ENCODE assay signal across 14 cellular contexts in the genomic region with DNA sequence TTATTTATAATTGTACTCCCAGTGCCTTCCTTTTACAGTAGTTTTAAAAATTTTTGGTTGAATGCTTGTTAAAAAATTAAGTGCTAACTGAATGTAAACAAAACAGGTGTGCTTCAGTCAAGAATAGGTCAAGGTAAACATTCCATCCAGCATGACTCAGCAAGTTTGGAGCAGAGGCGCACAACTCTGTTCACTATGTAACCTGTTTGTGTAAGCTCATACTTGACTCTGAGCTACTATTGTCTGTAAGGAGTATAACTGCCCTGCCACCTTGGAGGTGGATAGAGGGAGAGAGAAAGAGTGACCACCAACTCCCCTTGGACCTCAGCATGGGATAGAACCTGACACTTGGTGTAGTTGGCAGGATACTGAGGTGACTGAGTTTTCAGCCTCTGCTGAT.
DNase-seq lines count a peak whose midpoint lies in the region; ATAC-seq, FAIRE-seq and TF ChIP-seq lines count a peak whose summit lies in the region.
"Had no signal": no experiment of that assay in that cellular context is flagged by ENCODE, and none has a peak within 500 bp of the region (broad histone marks: within the 10 kb centered on the region; RNA-seq: fewer than 3 reads in every experiment).

No MANE protein-coding gene starts in this region.

- H3K4me1 Mint-ChIP-seq in activated CD8-positive, alpha-beta T cell treated with anti-CD3 and anti-CD28 coated beads for 36 hours (ENCODE audit: low read depth): no peaks in the 10 kb centered on the region

- 0 out of 2 replicates have a peak overlapping the region, but pooled peaks have one; percentile 56 for H3K4me2 ChIP-seq in MM.1S (ENCODE audit: low read depth, low read length)

- POLR2A ChIA-PET in activated CD8-positive, alpha-beta T cell treated with anti-CD3 and anti-CD28 coated beads for 36 hours (lab: Charles Lee): no interaction called here

- peak; percentile 54 for ATAC-seq in lung (ENCODE audit: insufficient read depth, low FRiP score)
- ATAC-seq in GM21723 (IDR thresholded peaks at IDR 0.05; ENCODE audit: unreplicated experiment): no peak
- no peak for ATAC-seq in HG02970 (IDR thresholded peaks at IDR 0.05; ENCODE audit: low FRiP score, unreplicated experiment)
- ATAC-seq in activated CD8-positive, alpha-beta T cell treated with anti-CD3 and anti-CD28 coated beads for 36 hours: no peak

- H3K4me3 ChIP-seq in MM.1S (ENCODE audit: low read length) (no peak overlapping the region), bronchial epithelial cell (ENCODE audit: low read depth, low read length) (no peak overlapping the region), lung (no peak overlapping the region)
- H3K4me3 ChIP-seq: HAP-1 had no signal

- 83 to 91% methylated on average over 1 of the region's 1 CpG for WGBS in lung, 2 donors

- FAIRE-seq in bronchial epithelial cell (lab: Jason Lieb, UNC): no peak
- FAIRE-seq: D721Med had no signal

- H3K27me3 ChIP-seq in MM.1S (replicated peaks; ENCODE audit: insufficient read depth, low read length): no peaks in the 10 kb centered on the region
- no peaks in the 10 kb centered on the region for H3K27me3 ChIP-seq in bronchial epithelial cell (ENCODE audit: control insufficient read depth, insufficient read depth, low read length)
- no peaks in the 10 kb centered on the region for H3K27me3 ChIP-seq in lung (ENCODE audit: control insufficient read depth, insufficient read depth)

- H3K36me3 Mint-ChIP-seq in activated CD8-positive, alpha-beta T cell treated with anti-CD3 and anti-CD28 coated beads for 36 hours (ENCODE audit: low read depth): no peaks in the 10 kb centered on the region

- H2AFZ ChIP-seq in MM.1S (ENCODE audit: low read length): peak overlapping the region; percentile 64; the same call in 1 of the 2 replicates

- H3K79me2 ChIP-seq in MM.1S (ENCODE audit: low read length): no peaks in the 10 kb centered on the region

- H3K4me3 Mint-ChIP-seq in activated CD8-positive, alpha-beta T cell treated with anti-CD3 and anti-CD28 coated beads for 36 hours: no peak overlapping the region

- intact Hi-C loops in activated CD8-positive, alpha-beta T cell treated with anti-CD3 and anti-CD28 coated beads for 36 hours (cut with micrococcal nuclease): no loop called here

- H3K9me3 Mint-ChIP-seq in activated CD8-positive, alpha-beta T cell treated with anti-CD3 and anti-CD28 coated beads for 36 hours: peaks cover 11% of the 10 kb centered on the region

- peaks cover 12% of the 10 kb centered on the region; the same call in 1 of the 2 replicates for H3K4me1 ChIP-seq in MM.1S (ENCODE audit: low read length)
- no peaks in the 10 kb centered on the region for H3K4me1 ChIP-seq in lung (ENCODE audit: control insufficient read depth in 2 of 2, insufficient read depth in 2 of 2, low read length in 2 of 2)
- H3K4me1 ChIP-seq: HAP-1 had no signal

- peaks cover 11% of the 10 kb centered on the region; the same call in 1 of the 2 replicates for H3F3A ChIP-seq in MM.1S (ENCODE audit: insufficient read depth, low read length)

- in situ Hi-C loops in Caki2 (cut with HindIII; ENCODE audit: low pct_unique_long_range_greater_than_20kb, low sequenced_read_pairs): no loop called here

- DNase-seq in Caki2 (ENCODE audit: low read depth) (peak; percentile 1), MM.1S (no peak), bronchial epithelial cell (ENCODE audit: low read depth) (peak; percentile 29), lung (ENCODE audit: low spot score) (no peak), retina (no peak)
- DNase-seq in activated CD8-positive, alpha-beta T cell treated with anti-CD3 and anti-CD28 coated beads for 36 hours: no peak
- DNase-seq: AML-193, NCI-H1092, NCI-H1694 treated with DMSO at 0.1 percent for 48 hours, NCI-H446 had no signal

- CTCF ChIA-PET in activated CD8-positive, alpha-beta T cell treated with anti-CD3 and anti-CD28 coated beads for 36 hours (lab: Charles Lee): no interaction called here

- H3K36me3 ChIP-seq in MM.1S (replicated peaks; ENCODE audit: insufficient read depth, low read length) (no peaks in the 10 kb centered on the region), bronchial epithelial cell (ENCODE audit: control insufficient read depth, insufficient read depth, low read length) (no peaks in the 10 kb centered on the region), lung (ENCODE audit: control insufficient read depth in 2 of 2, insufficient read depth in 2 of 2, low read length in 2 of 2) (no peaks in the 10 kb centered on the region)
- H3K36me3 ChIP-seq: HAP-1 had no signal

- no peaks in the 10 kb centered on the region for H3K9me2 ChIP-seq in MM.1S (replicated peaks; ENCODE audit: insufficient read depth, low read length)

- TF ChIP-seq CTCF in MM.1S (IDR thresholded peaks at IDR 0.05; ENCODE audit: low read length): no peak
- TF ChIP-seq CTCF in bronchial epithelial cell (IDR thresholded peaks at IDR 0.05; ENCODE audit: insufficient read depth, low read length, severe bottlenecking): no peak
- TF ChIP-seq CTCF in lung (IDR thresholded peaks at IDR 0.05; ENCODE audit: control extremely low read depth, extremely low read depth): no peak
- TF ChIP-seq CTCF in activated CD8-positive, alpha-beta T cell treated with anti-CD3 and anti-CD28 coated beads for 36 hours (IDR thresholded peaks at IDR 0.05): no peak

- H3K9ac ChIP-seq in MM.1S (ENCODE audit: low read length): no peak overlapping the region

- H3K27ac Mint-ChIP-seq in activated CD8-positive, alpha-beta T cell treated with anti-CD3 and anti-CD28 coated beads for 36 hours: no peak overlapping the region

- H3K27me3 Mint-ChIP-seq in activated CD8-positive, alpha-beta T cell treated with anti-CD3 and anti-CD28 coated beads for 36 hours: no peaks in the 10 kb centered on the region

- no peak overlapping the region for H3K27ac ChIP-seq in MM.1S (ENCODE audit: low read length)
- no peak overlapping the region for H3K27ac ChIP-seq in lung (ENCODE audit: low read depth in 1 of 2, low read length in 1 of 2)

- no peaks in the 10 kb centered on the region for H3K9me3 ChIP-seq in MM.1S (replicated peaks; ENCODE audit: insufficient read depth, low read length)
- peaks cover 0 to 8% of the 10 kb centered on the region in 2 donors for H3K9me3 ChIP-seq in lung (ENCODE audit: control insufficient read depth in 2 of 2, insufficient read depth in 1 of 2, low read length in 1 of 2)
- H3K9me3 ChIP-seq: HAP-1 had no signal

- H4K20me1 ChIP-seq in MM.1S (ENCODE audit: insufficient read depth, low read length): no peaks in the 10 kb centered on the region

Comparison
In these comparisons a context has a peak if more than half of its experiments do, and no peak if none do; other contexts are left out.
1. DNase-seq: peak in Caki2 (single experiment) and bronchial epithelial cell (single experiment); none in MM.1S (single experiment), lung (single experiment), retina (single experiment) and activated CD8-positive, alpha-beta T cell treated with anti-CD3 and anti-CD28 coated beads for 36 hours (single experiment).